9 cellular contexts compared by ENCODE assay signal in genomic region chr10:24209946-24210491, GRCh38. TPM values are rescaled to one million over a fixed set of nuclear protein-coding genes. Genes with fewer than 3 reads are reported as not detected.
DNase-seq lines count a peak whose midpoint lies in the region; ATAC-seq and TF ChIP-seq lines count a peak whose summit lies in the region.
"Had no signal": no experiment of that assay in that cellular context is flagged by ENCODE, and none has a peak within 500 bp of the region (broad histone marks: within the 10 kb centered on the region; RNA-seq: fewer than 3 reads in every experiment).

No MANE protein-coding gene starts in this region.

- H4K20me1 ChIP-seq in OCI-LY3 (ENCODE audit: insufficient read depth, low read length) = no peaks in the 10 kb centered on the region

- intact Hi-C loops in CD8-positive, alpha-beta T cell (cut with DNase I, micrococcal nuclease) = no loop called here

- H3K9me3 ChIP-seq in OCI-LY3 (ENCODE audit: insufficient read depth, low read length) = no peaks in the 10 kb centered on the region
- no peaks in the 10 kb centered on the region for H3K9me3 ChIP-seq in CD8-positive, alpha-beta T cell (ENCODE audit: low read length)

- CTCF ChIA-PET in activated CD4-positive, alpha-beta T cell treated with anti-CD3 and anti-CD28 coated beads, Interleukin-2, amount 10 ng/mL, durations not matched to agents 7 days and 5 days (lab: Charles Lee) = no interaction called here
- CTCF ChIA-PET in CD8-positive, alpha-beta T cell (lab: Charles Lee) = no interaction called here

- H3K4me3 Mint-ChIP-seq in activated CD4-positive, alpha-beta T cell treated with anti-CD3 and anti-CD28 coated beads, Interleukin-2, amount 10 ng/mL, durations not matched to agents 7 days and 5 days = no peak overlapping the region
- peak overlapping the region; percentile 97 for H3K4me3 Mint-ChIP-seq in endothelial cell (ENCODE audit: unreplicated experiment)
- no peak overlapping the region for H3K4me3 Mint-ChIP-seq in CD8-positive, alpha-beta T cell
- H3K4me3 Mint-ChIP-seq: dendritic cell treated with granulocyte-macrophage colony-stimulating factor and Interleukin-4, amounts not matched to agents 40 ng/mL and 50 ng/mL, for 4 days had no signal

- TF ChIP-seq CTCF in OCI-LY3 (IDR thresholded peaks at IDR 0.05; ENCODE audit: low read depth, low read length) (no peak), endothelial cell (IDR thresholded peaks at IDR 0.05; ENCODE audit: unreplicated experiment) (no peak)
- no peak for TF ChIP-seq CTCF in CD8-positive, alpha-beta T cell (IDR thresholded peaks at IDR 0.05)

- H3K36me3 Mint-ChIP-seq in activated CD4-positive, alpha-beta T cell treated with anti-CD3 and anti-CD28 coated beads, Interleukin-2, amount 10 ng/mL, durations not matched to agents 7 days and 5 days (ENCODE audit: low read depth) = no peaks in the 10 kb centered on the region
- H3K36me3 Mint-ChIP-seq in endothelial cell (ENCODE audit: low read depth, unreplicated experiment) = peaks cover 17% of the 10 kb centered on the region
- H3K36me3 Mint-ChIP-seq in CD8-positive, alpha-beta T cell = no peaks in the 10 kb centered on the region

- H3K9ac ChIP-seq in OCI-LY3 (ENCODE audit: low read length) = peak overlapping the region; percentile 69

- peaks cover 3% of the 10 kb centered on the region; the same call in 1 of the 2 replicates for H3K79me2 ChIP-seq in OCI-LY3 (ENCODE audit: low read length)

- peak overlapping the region; percentile 82 for H3K27ac ChIP-seq in OCI-LY3 (ENCODE audit: low read length)
- H3K27ac ChIP-seq in CD8-positive, alpha-beta T cell (ENCODE audit: low read depth, low read length) = no peak overlapping the region

- H3K27me3 Mint-ChIP-seq in activated CD4-positive, alpha-beta T cell treated with anti-CD3 and anti-CD28 coated beads, Interleukin-2, amount 10 ng/mL, durations not matched to agents 7 days and 5 days = peaks cover 27% of the 10 kb centered on the region
- H3K27me3 Mint-ChIP-seq in endothelial cell (ENCODE audit: unreplicated experiment) = peaks cover 16% of the 10 kb centered on the region
- H3K27me3 Mint-ChIP-seq in CD8-positive, alpha-beta T cell (ENCODE audit: low read depth) = peaks cover 33% of the 10 kb centered on the region

- H3K36me3 ChIP-seq in OCI-LY3 (replicated peaks; ENCODE audit: low read depth, low read length) = no peaks in the 10 kb centered on the region
- no peaks in the 10 kb centered on the region for H3K36me3 ChIP-seq in CD8-positive, alpha-beta T cell (ENCODE audit: insufficient read depth, low read length)

- peaks cover 2% of the 10 kb centered on the region for H3K9me3 Mint-ChIP-seq in activated CD4-positive, alpha-beta T cell treated with anti-CD3 and anti-CD28 coated beads, Interleukin-2, amount 10 ng/mL, durations not matched to agents 7 days and 5 days
- no peaks in the 10 kb centered on the region for H3K9me3 Mint-ChIP-seq in endothelial cell (ENCODE audit: unreplicated experiment)
- H3K9me3 Mint-ChIP-seq in CD8-positive, alpha-beta T cell = no peaks in the 10 kb centered on the region
- H3K9me3 Mint-ChIP-seq: dendritic cell treated with granulocyte-macrophage colony-stimulating factor and Interleukin-4, amounts not matched to agents 40 ng/mL and 50 ng/mL, for 4 days had no signal

- no peak overlapping the region for H2AFZ ChIP-seq in OCI-LY3 (ENCODE audit: low read depth, low read length)

- H3K27me3 ChIP-seq in OCI-LY3 (ENCODE audit: low read depth, low read length) = no peaks in the 10 kb centered on the region
- H3K27me3 ChIP-seq in CD8-positive, alpha-beta T cell (ENCODE audit: insufficient read depth, low read length) = peaks cover 4% of the 10 kb centered on the region

- H3K4me1 Mint-ChIP-seq in activated CD4-positive, alpha-beta T cell treated with anti-CD3 and anti-CD28 coated beads, Interleukin-2, amount 10 ng/mL, durations not matched to agents 7 days and 5 days = peaks cover 16% of the 10 kb centered on the region
- peaks cover 69% of the 10 kb centered on the region for H3K4me1 Mint-ChIP-seq in endothelial cell (ENCODE audit: unreplicated experiment)
- peaks cover 14% of the 10 kb centered on the region for H3K4me1 Mint-ChIP-seq in CD8-positive, alpha-beta T cell (ENCODE audit: low read depth)

- H3K4me3 ChIP-seq in OCI-LY3 (ENCODE audit: low read length) = peak overlapping the region; percentile 77
- no peak overlapping the region for H3K4me3 ChIP-seq in CD8-positive, alpha-beta T cell (ENCODE audit: low read depth, low read length)

- POLR2A ChIA-PET in activated CD4-positive, alpha-beta T cell treated with anti-CD3 and anti-CD28 coated beads, Interleukin-2, amount 10 ng/mL, durations not matched to agents 7 days and 5 days (lab: Charles Lee) = no interaction called here
- POLR2A ChIA-PET in CD8-positive, alpha-beta T cell (lab: Charles Lee) = no interaction called here

- peak; percentile 22 to 28 for DNase-seq in activated CD4-positive, alpha-beta T cell treated with anti-CD3 and anti-CD28 coated beads for 24 hours (ENCODE audit: low read depth in 2 of 2)
- no peak for DNase-seq in activated CD4-positive, alpha-beta T cell treated with anti-CD3 and anti-CD28 coated beads, Interleukin-2, amount 10 ng/mL, durations not matched to agents 7 days and 5 days
- no peak for DNase-seq in endothelial cell (ENCODE audit: low spot score)
- DNase-seq in non-pigmented ciliary epithelial cell (ENCODE audit: low read depth) = peak; percentile 71
- DNase-seq in CD8-positive, alpha-beta T cell = no peak
- DNase-seq in SKM-1 treated with dmso at 0.1 percent for 144 hours (lab: John Stamatoyannopoulos, UW; ENCODE audit: unreplicated experiment) = no peak

- H3K4me2 ChIP-seq in OCI-LY3 (ENCODE audit: low read length) = peak overlapping the region; percentile 75

- ATAC-seq in HG02623 (IDR thresholded peaks at IDR 0.05; ENCODE audit: unreplicated experiment) = peak; percentile 51
- no peak for ATAC-seq in CD8-positive, alpha-beta T cell

- H3K27ac Mint-ChIP-seq in activated CD4-positive, alpha-beta T cell treated with anti-CD3 and anti-CD28 coated beads, Interleukin-2, amount 10 ng/mL, durations not matched to agents 7 days and 5 days = no peak overlapping the region
- H3K27ac Mint-ChIP-seq in endothelial cell (ENCODE audit: unreplicated experiment) = peak overlapping the region; percentile 100
- no peak overlapping the region for H3K27ac Mint-ChIP-seq in CD8-positive, alpha-beta T cell
- H3K27ac Mint-ChIP-seq: dendritic cell treated with granulocyte-macrophage colony-stimulating factor and Interleukin-4, amounts not matched to agents 40 ng/mL and 50 ng/mL, for 4 days had no signal

- H3K4me1 ChIP-seq in OCI-LY3 (ENCODE audit: low read length) = peaks cover 39% of the 10 kb centered on the region
- no peaks in the 10 kb centered on the region for H3K4me1 ChIP-seq in CD8-positive, alpha-beta T cell (ENCODE audit: insufficient read depth, low read length)

RNA-seq across cellular contexts. Expression of gene KIAA1217, which starts 1.1 kb away (rescaled TPM):
- total RNA-seq in activated CD4-positive, alpha-beta T cell treated with anti-CD3 and anti-CD28 coated beads, Interleukin-2, amount 10 ng/mL, durations not matched to agents 7 days and 5 days = under 1 TPM; 0.32 to 0.33 TPM
- total RNA-seq in endothelial cell (ENCODE audit: unreplicated experiment) = 70.8 TPM
- total RNA-seq in CD8-positive, alpha-beta T cell = under 1 TPM in 1 of 2 experiments, not detected in 1; 0.22 TPM

Comparison
In these comparisons a context has a peak if more than half of its experiments do, and no peak if none do; other contexts are left out.
1. DNase-seq: peak in activated CD4-positive, alpha-beta T cell treated with anti-CD3 and anti-CD28 coated beads for 24 hours (2 of 2) and non-pigmented ciliary epithelial cell (single experiment); none in activated CD4-positive, alpha-beta T cell treated with anti-CD3 and anti-CD28 coated beads, Interleukin-2, amount 10 ng/mL, durations not matched to agents 7 days and 5 days (single experiment), endothelial cell (single experiment), CD8-positive, alpha-beta T cell (0 of 7) and SKM-1 treated with dmso at 0.1 percent for 144 hours (single experiment).
2. RNA of gene KIAA1217, which starts 1.1 kb away (total RNA-seq): 70.8 TPM in endothelial cell (single experiment); 0.32 to 0.33 TPM in activated CD4-positive, alpha-beta T cell treated with anti-CD3 and anti-CD28 coated beads, Interleukin-2, amount 10 ng/mL, durations not matched to agents 7 days and 5 days and 0.22 TPM in CD8-positive, alpha-beta T cell; every median in the first group is over 10 times any median in the second.